ENCODE assay signal across 2 cellular contexts in the genomic region with DNA sequence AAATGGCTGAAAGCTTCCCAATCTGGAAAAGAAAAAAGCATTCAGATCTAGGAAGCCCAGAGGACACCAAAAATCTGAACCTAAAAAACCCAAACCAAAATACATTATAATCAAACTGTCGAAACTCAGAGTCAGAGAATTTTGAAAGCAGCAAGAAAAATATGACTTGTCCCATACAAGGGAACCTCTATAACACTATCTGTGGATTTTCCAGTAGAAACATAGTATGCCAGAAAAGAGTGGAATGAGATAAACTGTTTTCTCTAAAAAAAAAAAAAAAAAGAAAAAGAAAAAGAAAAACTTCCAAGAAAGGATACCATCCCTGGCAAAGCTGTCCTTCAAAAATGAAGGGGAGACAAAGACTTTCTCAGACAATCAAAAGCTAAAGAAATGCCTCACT.
TF ChIP-seq lines count a peak whose summit lies in the region.

No MANE protein-coding gene starts in this region.

TF ChIP-seq in HEK293, 187 proteins besides CTCF, POLR2A, EP300 and RAD21 (continued from another document):
- no peak for TF ChIP-seq ZSCAN16 (tag by site-specific recombination; IDR thresholded peaks at IDR 0.05)
- no peak for TF ChIP-seq KLF8 (tag by site-specific recombination; IDR thresholded peaks at IDR 0.05)
- TF ChIP-seq ZBTB21 (tag by site-specific recombination; IDR thresholded peaks at IDR 0.05): no peak
- no peak for TF ChIP-seq ZNF202 (tag by site-specific recombination; IDR thresholded peaks at IDR 0.05; ENCODE audit: borderline replicate concordance)
- peak; percentile 88 for TF ChIP-seq ZNF791 (tag by site-specific recombination; IDR thresholded peaks at IDR 0.05)

TF ChIP-seq in K562, 482 proteins besides CTCF, POLR2A, EP300 and RAD21 (continued from another document):
- no peak for TF ChIP-seq ZNF655 (CRISPR knock-in tag; IDR thresholded peaks at IDR 0.05)
- no peak for TF ChIP-seq DDX20 (tag; IDR thresholded peaks at IDR 0.05; ENCODE audit: low read depth)
- no peak for TF ChIP-seq CHCHD3 (CRISPR knock-in tag; IDR thresholded peaks at IDR 0.05)
- TF ChIP-seq CBFA2T3 (IDR thresholded peaks at IDR 0.05): no peak
- TF ChIP-seq, protein P1, sequence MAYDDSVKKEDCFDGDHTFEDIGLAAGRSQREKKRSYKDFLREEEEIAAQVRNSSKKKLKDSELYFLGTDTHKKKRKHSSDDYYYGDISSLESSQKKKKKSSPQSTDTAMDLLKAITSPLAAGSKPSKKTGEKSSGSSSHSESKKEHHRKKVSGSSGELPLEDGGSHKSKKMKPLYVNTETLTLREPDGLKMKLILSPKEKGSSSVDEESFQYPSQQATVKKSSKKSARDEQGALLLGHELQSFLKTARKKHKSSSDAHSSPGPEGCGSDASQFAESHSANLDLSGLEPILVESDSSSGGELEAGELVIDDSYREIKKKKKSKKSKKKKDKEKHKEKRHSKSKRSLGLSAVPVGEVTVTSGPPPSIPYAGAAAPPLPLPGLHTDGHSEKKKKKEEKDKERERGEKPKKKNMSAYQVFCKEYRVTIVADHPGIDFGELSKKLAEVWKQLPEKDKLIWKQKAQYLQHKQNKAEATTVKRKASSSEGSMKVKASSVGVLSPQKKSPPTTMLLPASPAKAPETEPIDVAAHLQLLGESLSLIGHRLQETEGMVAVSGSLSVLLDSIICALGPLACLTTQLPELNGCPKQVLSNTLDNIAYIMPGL (CRISPR knock-in tag; IDR thresholded peaks at IDR 0.05): no peak
